10 cellular contexts compared by ENCODE assay signal in genomic region chr20:3923818-3924217, GRCh38. TPM values are rescaled to one million over a fixed set of nuclear protein-coding genes. Genes with fewer than 3 reads are reported as not detected.
DNase-seq lines count a peak whose midpoint lies in the region; ATAC-seq and TF ChIP-seq lines count a peak whose summit lies in the region.
"Had no signal": no experiment of that assay in that cellular context is flagged by ENCODE, and none has a peak within 500 bp of the region (broad histone marks: within the 10 kb centered on the region; RNA-seq: fewer than 3 reads in every experiment).

No MANE protein-coding gene starts in this region.

- CTCF ChIA-PET in activated CD8-positive, alpha-beta memory T cell treated with anti-CD3 and anti-CD28 coated beads, Interleukin-2, amount 10 ng/mL, durations not matched to agents 7 days and 5 days (lab: Charles Lee) = no interaction called here

- DNase-seq in activated CD8-positive, alpha-beta memory T cell treated with anti-CD3 and anti-CD28 coated beads, Interleukin-2, amount 10 ng/mL, durations not matched to agents 7 days and 5 days = no peak
- no peak for DNase-seq in activated CD8-positive, alpha-beta memory T cell treated with anti-CD3 and anti-CD28 coated beads, Interleukin-2, amount 50 U/mL, for 48 hours
- DNase-seq in T-helper 17 cell = no peak
- peak; percentile 53 for DNase-seq in skeletal muscle cell (ENCODE audit: low read depth)
- DNase-seq in gastrocnemius medialis = no peak
- DNase-seq in midbrain (lab: John Stamatoyannopoulos, UW) = no peak
- DNase-seq in effector memory CD8-positive, alpha-beta T cell = no peak
- DNase-seq: activated B cell treated with CpG ODN at 0.5 μM for 24 hours, NCI-H1092 treated with DMSO at 0.1 percent for 48 hours had no signal

- peak overlapping the region; percentile 64 for H3K27ac Mint-ChIP-seq in activated CD8-positive, alpha-beta memory T cell treated with anti-CD3 and anti-CD28 coated beads, Interleukin-2, amount 10 ng/mL, durations not matched to agents 7 days and 5 days
- peak overlapping the region; percentile 92 for H3K27ac Mint-ChIP-seq in T-helper 17 cell
- H3K27ac Mint-ChIP-seq in effector memory CD8-positive, alpha-beta T cell = peak overlapping the region in 1 of 2 donors; percentile 36
- H3K27ac Mint-ChIP-seq: activated B cell treated with CpG ODN at 0.5 μM for 24 hours had no signal

- no peak for TF ChIP-seq POLR2A in gastrocnemius medialis (IDR thresholded peaks at IDR 0.05)

- H3K9me3 ChIP-seq in T-helper 17 cell (ENCODE audit: control insufficient read depth, low read length, poor library complexity, severe bottlenecking) (no peaks in the 10 kb centered on the region), gastrocnemius medialis (no peaks in the 10 kb centered on the region)

- no peak for TF ChIP-seq CTCF in gastrocnemius medialis (IDR thresholded peaks at IDR 0.05 in 4 of 5, conservative IDR thresholded peaks at IDR 0.05 in 1 of 5)

- in situ Hi-C loops in gastrocnemius medialis (cut with MboI; ENCODE audit: low sequenced_read_pairs in 4 of 4) = no loop called here

- H3K27ac ChIP-seq in gastrocnemius medialis = no peak overlapping the region

- peaks cover 49% of the 10 kb centered on the region for H3K36me3 Mint-ChIP-seq in activated CD8-positive, alpha-beta memory T cell treated with anti-CD3 and anti-CD28 coated beads, Interleukin-2, amount 10 ng/mL, durations not matched to agents 7 days and 5 days
- peaks cover 7% of the 10 kb centered on the region for H3K36me3 Mint-ChIP-seq in T-helper 17 cell (ENCODE audit: low read depth)
- H3K36me3 Mint-ChIP-seq in effector memory CD8-positive, alpha-beta T cell (ENCODE audit: insufficient read depth) = peaks cover 72% of the 10 kb centered on the region

- no peaks in the 10 kb centered on the region for H3K9me3 Mint-ChIP-seq in activated CD8-positive, alpha-beta memory T cell treated with anti-CD3 and anti-CD28 coated beads, Interleukin-2, amount 10 ng/mL, durations not matched to agents 7 days and 5 days (ENCODE audit: low read depth)
- H3K9me3 Mint-ChIP-seq in effector memory CD8-positive, alpha-beta T cell = no peaks in the 10 kb centered on the region
- H3K9me3 Mint-ChIP-seq: activated B cell treated with CpG ODN at 0.5 μM for 24 hours had no signal

- intact Hi-C loops in gastrocnemius medialis (cut with DNase I; ENCODE audit: low total_unique reads) = no loop called here

- no peak overlapping the region for H3K4me3 Mint-ChIP-seq in activated CD8-positive, alpha-beta memory T cell treated with anti-CD3 and anti-CD28 coated beads, Interleukin-2, amount 10 ng/mL, durations not matched to agents 7 days and 5 days
- H3K4me3 Mint-ChIP-seq in T-helper 17 cell = no peak overlapping the region
- H3K4me3 Mint-ChIP-seq in effector memory CD8-positive, alpha-beta T cell = no peak overlapping the region
- H3K4me3 Mint-ChIP-seq: activated B cell treated with CpG ODN at 0.5 μM for 24 hours had no signal

- H3K4me1 Mint-ChIP-seq in activated CD8-positive, alpha-beta memory T cell treated with anti-CD3 and anti-CD28 coated beads, Interleukin-2, amount 10 ng/mL, durations not matched to agents 7 days and 5 days = peaks cover 44% of the 10 kb centered on the region
- H3K4me1 Mint-ChIP-seq in T-helper 17 cell = peaks cover 29% of the 10 kb centered on the region
- H3K4me1 Mint-ChIP-seq in effector memory CD8-positive, alpha-beta T cell (ENCODE audit: low read depth in 2 of 2) = peaks cover 31 to 39% of the 10 kb centered on the region in 2 donors

- peaks cover 6 to 16% of the 10 kb centered on the region in 2 donors for H3K4me1 ChIP-seq in gastrocnemius medialis

- H3K4me3 ChIP-seq in skeletal muscle cell (ENCODE audit: low read depth, low read length) (no peak overlapping the region), gastrocnemius medialis (no peak overlapping the region)

- no peaks in the 10 kb centered on the region for H3K27me3 ChIP-seq in gastrocnemius medialis

- no peak for ATAC-seq in activated CD8-positive, alpha-beta memory T cell treated with anti-CD3 and anti-CD28 coated beads, Interleukin-2, amount 10 ng/mL, durations not matched to agents 7 days and 5 days
- ATAC-seq in T-helper 17 cell (no peak), esophagus mucosa (peak; percentile 3), gastrocnemius medialis (no peak)
- ATAC-seq in effector memory CD8-positive, alpha-beta T cell (replicated peaks) = no peak

- H3K27me3 Mint-ChIP-seq in activated CD8-positive, alpha-beta memory T cell treated with anti-CD3 and anti-CD28 coated beads, Interleukin-2, amount 10 ng/mL, durations not matched to agents 7 days and 5 days = no peaks in the 10 kb centered on the region
- H3K27me3 Mint-ChIP-seq in T-helper 17 cell = no peaks in the 10 kb centered on the region
- H3K27me3 Mint-ChIP-seq in effector memory CD8-positive, alpha-beta T cell = no peaks in the 10 kb centered on the region
- H3K27me3 Mint-ChIP-seq: activated B cell treated with CpG ODN at 0.5 μM for 24 hours had no signal

- peaks cover 0 to 22% of the 10 kb centered on the region in 2 donors for H3K36me3 ChIP-seq in gastrocnemius medialis

RNA-seq across cellular contexts. Expression of gene PANK2, which starts 34.6 kb away (rescaled TPM):
- 10 to 100 TPM; 77.3 to 82.3 TPM for total RNA-seq in activated CD8-positive, alpha-beta memory T cell treated with anti-CD3 and anti-CD28 coated beads, Interleukin-2, amount 10 ng/mL, durations not matched to agents 7 days and 5 days
- total RNA-seq in T-helper 17 cell (10 to 100 TPM; 47.2 to 53.0 TPM), esophagus mucosa (26.2 TPM), gastrocnemius medialis (10 to 100 TPM; 18.2 to 25.8 (median 23.5) TPM)
